ENCODE assay signal across 1 cellular context in the genomic region with DNA sequence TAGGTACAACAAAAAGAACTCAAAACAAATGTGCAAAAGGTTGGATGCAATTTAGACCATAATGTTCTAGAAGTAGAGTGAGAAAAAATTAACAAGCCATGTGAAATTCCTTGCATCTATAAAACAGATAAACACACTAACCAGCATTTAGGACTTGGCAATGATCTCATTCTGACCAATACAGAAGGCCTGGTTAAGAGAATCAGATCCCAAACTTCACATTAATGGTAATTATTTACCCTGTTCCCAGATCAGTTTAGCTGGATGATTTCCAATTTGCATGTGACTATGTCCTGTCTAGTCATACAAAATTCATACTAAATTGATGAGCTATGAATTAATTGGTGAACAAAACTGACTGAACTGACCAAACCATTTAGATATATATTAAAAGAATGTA.
TF ChIP-seq lines count a peak whose summit lies in the region.

No MANE protein-coding gene starts in this region.

TF ChIP-seq in SK-N-SH treated with all-trans-retinoic acid at 6 μM for 48 hours, 23 proteins besides CTCF, POLR2A, EP300 and RAD21 (continued from another document):
- TF ChIP-seq POU6F1 (CRISPR knock-in tag; IDR thresholded peaks at IDR 0.05; ENCODE audit: borderline replicate concordance, low read depth) (no peak), ZFP3 (CRISPR knock-in tag; IDR thresholded peaks at IDR 0.05) (no peak)
